Comparison of ENCODE assay signal across 1 cellular context in the genomic region with DNA sequence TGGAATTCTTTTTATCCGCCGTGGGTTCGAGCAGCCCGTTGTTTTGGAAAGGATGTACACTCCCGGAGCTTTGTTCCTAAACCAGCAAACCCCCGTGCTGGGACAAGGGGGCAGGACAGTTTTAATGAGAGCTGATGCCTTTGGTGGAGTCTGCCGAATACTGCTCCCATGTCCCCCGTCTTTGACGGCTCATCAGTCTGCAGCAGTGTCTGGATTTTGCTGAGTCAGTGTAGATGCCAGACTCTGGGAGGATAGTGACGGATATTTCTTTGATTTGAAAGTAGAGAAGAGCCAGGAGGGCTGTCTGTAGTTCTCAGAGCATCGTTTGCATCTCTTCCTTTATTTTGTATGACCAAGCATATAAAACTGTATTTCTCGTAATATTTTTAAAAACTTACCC.
A peak's percentile ranks its signal among the peaks of the same experiment; 100 is the strongest.
TF ChIP-seq lines count a peak whose summit lies in the region.

No MANE protein-coding gene starts in this region.

TF ChIP-seq in IMR-90, 13 proteins besides CTCF, POLR2A, EP300 and RAD21:
- TF ChIP-seq CEBPB (IDR thresholded peaks at IDR 0.05; ENCODE audit: low read depth, low read length) (no peak), MAFK (IDR thresholded peaks at IDR 0.05; ENCODE audit: low read depth, low read length) (peak; percentile 60)
